ENCODE assay signal across 27 cellular contexts in genomic region chr1:117690230-117690629, GRCh38.
"Had no signal": no experiment of that assay in that cellular context is flagged by ENCODE, and none has a peak within 500 bp of the region (broad histone marks: within the 10 kb centered on the region; RNA-seq: fewer than 3 reads in every experiment).

No MANE protein-coding gene starts in this region.

- H3K9me3 ChIP-seq: ascending aorta, breast epithelium, colonic mucosa had no signal

- H3K4me1 ChIP-seq: breast epithelium, colonic mucosa had no signal

- DNase-seq: activated B cell treated with CpG ODN at 0.5 μM for 24 hours; activated CD4-positive, alpha-beta memory T cell treated with anti-CD3 and anti-CD28 coated beads for 36 hours; activated CD4-positive, alpha-beta T cell treated with anti-CD3 and anti-CD28 coated beads, Interleukin-2, amount 10 ng/mL, durations not matched to agents 24 days and 14 days; activated CD8-positive, alpha-beta memory T cell treated with anti-CD3 and anti-CD28 coated beads, Interleukin-2, amount 10 ng/mL, durations not matched to agents 7 days and 5 days; activated CD8-positive, alpha-beta memory T cell treated with anti-CD3 and anti-CD28 coated beads, Interleukin-2, amount 50 U/mL, for 4 hours; activated CD8-positive, alpha-beta T cell treated with anti-CD3 and anti-CD28 coated beads, Interleukin-2, amount 10 ng/mL, durations not matched to agents 7 days and 5 days; activated gamma-delta T cell; activated naive CD4-positive, alpha-beta T cell; activated naive CD4-positive, alpha-beta T cell treated with anti-CD3 and anti-CD28 coated beads, Interleukin-2, amount 10 ng/mL, durations not matched to agents 7 days and 5 days; activated naive CD8-positive, alpha-beta T cell treated with anti-CD3 and anti-CD28 coated beads, Interleukin-2, amount 10 ng/mL, durations not matched to agents 7 days and 5 days; activated T-cell treated with anti-CD3 and anti-CD28 coated beads, Interleukin-2, amount 50 U/mL, for 1 hour; activated T-cell treated with anti-CD3 and anti-CD28 coated beads, Interleukin-2, amount 50 U/mL, for 72 hours; central memory CD4-positive, alpha-beta T cell; cerebellar nuclear complex; colonic mucosa; effector CD8-positive, alpha-beta T cell; foreskin fibroblast; T-helper 1 cell; T-helper 17 cell; T1000; WERI-Rb-1 had no signal

- H3K4me3 ChIP-seq: ascending aorta, breast epithelium, cardiac muscle cell, colonic mucosa had no signal

- H3K36me3 ChIP-seq: ascending aorta, breast epithelium, cardiac muscle cell, colonic mucosa, WERI-Rb-1 had no signal

- H3K27ac ChIP-seq: ascending aorta, breast epithelium, cardiac muscle cell, colonic mucosa, WERI-Rb-1 had no signal

- ATAC-seq: activated CD4-positive, CD25-positive, alpha-beta regulatory T cell treated with anti-CD3 and anti-CD28 coated beads, Interleukin-2, amount 50 U/mL, for 24 hours; activated CD8-positive, alpha-beta memory T cell treated with anti-CD3 and anti-CD28 coated beads, Interleukin-2, amount 10 ng/mL, durations not matched to agents 7 days and 5 days; activated CD8-positive, alpha-beta T cell treated with anti-CD3 and anti-CD28 coated beads, Interleukin-2, amount 10 ng/mL, durations not matched to agents 7 days and 5 days; activated naive CD4-positive, alpha-beta T cell treated with anti-CD3 and anti-CD28 coated beads, Interleukin-2, amount 50 U/mL, for 72 hours; activated T-cell treated with anti-CD3 and anti-CD28 coated beads, Interleukin-2, amount 50 U/mL, for 72 hours; esophagus mucosa; T-helper 17 cell had no signal

- H3K27me3 ChIP-seq: ascending aorta, breast epithelium, colonic mucosa had no signal
